Comparison of ENCODE assay signal across 8 cellular contexts in the genomic region with DNA sequence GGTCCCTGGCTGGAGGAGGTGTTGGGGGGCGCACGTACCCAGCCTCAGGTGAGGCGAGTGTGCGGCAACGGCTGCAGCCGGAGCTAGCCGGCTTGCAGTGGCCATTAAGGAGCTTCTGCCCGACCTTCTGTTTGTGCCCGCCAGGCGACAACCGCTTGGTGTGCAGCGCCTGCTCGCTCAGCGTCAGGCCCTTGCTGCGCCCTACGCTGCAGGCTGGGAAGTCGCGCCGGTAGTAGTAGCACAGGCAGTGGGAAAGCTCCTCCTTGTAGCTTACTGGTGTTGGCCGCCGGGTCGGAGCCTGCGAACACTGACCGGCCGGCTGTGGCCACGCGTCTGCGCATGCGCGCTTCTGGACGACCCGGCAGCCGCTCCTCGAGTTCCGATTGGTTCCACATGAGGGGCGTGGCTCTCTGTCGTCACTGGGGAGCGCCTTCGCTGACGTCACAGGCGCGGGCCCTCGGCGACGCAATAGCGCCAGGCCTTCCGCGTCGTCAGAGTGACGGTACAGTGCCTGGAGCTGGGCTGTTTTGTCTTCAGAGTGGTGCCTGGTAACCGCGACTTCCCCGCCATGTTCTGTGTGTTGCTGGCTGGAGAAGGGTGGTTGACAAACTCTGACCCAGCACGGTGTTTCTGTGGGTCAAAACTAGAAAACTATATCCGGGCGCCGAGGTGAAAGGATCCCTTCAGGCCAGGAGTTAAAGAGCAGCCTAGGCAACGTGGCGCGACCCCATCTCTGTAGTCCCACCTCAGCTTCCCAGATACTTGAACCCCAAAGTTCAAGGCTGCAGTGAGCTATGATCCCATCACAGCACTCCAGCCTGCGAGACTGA.
DNase-seq lines count a peak whose midpoint lies in the region; ATAC-seq and TF ChIP-seq lines count a peak whose summit lies in the region.

No MANE protein-coding gene starts in this region.

- H3K27ac ChIP-seq in Karpas-422 (ENCODE audit: low read length): peak overlapping the region; percentile 69

- H3K4me3 ChIP-seq in Karpas-422 (ENCODE audit: low read length) (peak overlapping the region; percentile 93), fibroblast of mammary gland (ENCODE audit: control insufficient read depth, low read depth, low read length) (peak overlapping the region; percentile 83)

- H3K27ac Mint-ChIP-seq in activated T-helper 17 cell treated with anti-CD3 and anti-CD28 coated beads, Interleukin-2, amount 50 U/mL, for 72 hours: peak overlapping the region; percentile 97
- peak overlapping the region; percentile 94 to 100 for H3K27ac Mint-ChIP-seq in natural killer cell

- H3K4me3 Mint-ChIP-seq in activated T-helper 17 cell treated with anti-CD3 and anti-CD28 coated beads, Interleukin-2, amount 50 U/mL, for 72 hours: peak overlapping the region; percentile 87
- H3K4me3 Mint-ChIP-seq in natural killer cell: peak overlapping the region; percentile 93

- H3K36me3 Mint-ChIP-seq in activated T-helper 17 cell treated with anti-CD3 and anti-CD28 coated beads, Interleukin-2, amount 50 U/mL, for 72 hours (ENCODE audit: low read depth): peaks cover 6% of the 10 kb centered on the region
- no peaks in the 10 kb centered on the region for H3K36me3 Mint-ChIP-seq in natural killer cell

- TF ChIP-seq CTCF in fibroblast of mammary gland (conservative IDR thresholded peaks at IDR 0.05; ENCODE audit: control insufficient read depth, insufficient read depth, low read depth, low read length) (no peak), natural killer cell (IDR thresholded peaks at IDR 0.05) (peak; percentile 23)

- H3K27me3 ChIP-seq in Karpas-422 (ENCODE audit: low read length): no peaks in the 10 kb centered on the region

- no peaks in the 10 kb centered on the region for H3K36me3 ChIP-seq in Karpas-422 (ENCODE audit: insufficient read depth, low read length)

- DNase-seq in Daoy (ENCODE audit: low read depth): peak; percentile 100
- peak; percentile 99 for DNase-seq in Karpas-422
- peak; percentile 97 for DNase-seq in RKO (ENCODE audit: low spot score)
- DNase-seq in fibroblast of mammary gland (ENCODE audit: low read depth): peak; percentile 98
- peak; percentile 100 for DNase-seq in natural killer cell
- DNase-seq in stimulated activated naive CD4-positive, alpha-beta T cell treated with Interleukin-2 at 50 U/mL for 16 hours (lab: John Stamatoyannopoulos, UW): peak; percentile 96

- no peaks in the 10 kb centered on the region for H4K20me1 ChIP-seq in Karpas-422 (ENCODE audit: insufficient read depth, low read depth, low read length)

- H2AFZ ChIP-seq in Karpas-422 (ENCODE audit: low read length): no peak overlapping the region; the same call in 1 of the 2 replicates

- peak overlapping the region; percentile 90 for H3K9ac ChIP-seq in Karpas-422 (ENCODE audit: low read length)

- no peaks in the 10 kb centered on the region for H3K9me3 Mint-ChIP-seq in activated T-helper 17 cell treated with anti-CD3 and anti-CD28 coated beads, Interleukin-2, amount 50 U/mL, for 72 hours
- no peaks in the 10 kb centered on the region for H3K9me3 Mint-ChIP-seq in natural killer cell

- no peaks in the 10 kb centered on the region for H3K9me3 ChIP-seq in Karpas-422 (ENCODE audit: low read length)

- peaks cover 12% of the 10 kb centered on the region for H3K79me2 ChIP-seq in Karpas-422 (ENCODE audit: low read length)

- peak; percentile 87 for ATAC-seq in GM21825 (IDR thresholded peaks at IDR 0.05; ENCODE audit: unreplicated experiment)
- ATAC-seq in activated T-helper 17 cell treated with anti-CD3 and anti-CD28 coated beads, Interleukin-2, amount 50 U/mL, for 72 hours (replicated peaks): peak; percentile 96
- peak; percentile 86 to 98 (median 90) for ATAC-seq in natural killer cell

- peaks cover 33% of the 10 kb centered on the region for H3K4me1 ChIP-seq in Karpas-422 (ENCODE audit: low read length)

- intact Hi-C loops in natural killer cell (cut with micrococcal nuclease): loop anchor here (1.0 to 10.0 kb wide), 3 partner anchors 76 to 150 kb away; partner anchors contain the start of genes RABGEF1, SBDS, TMEM248 and TYW1

- peaks cover 10% of the 10 kb centered on the region for H3K4me1 Mint-ChIP-seq in activated T-helper 17 cell treated with anti-CD3 and anti-CD28 coated beads, Interleukin-2, amount 50 U/mL, for 72 hours
- H3K4me1 Mint-ChIP-seq in natural killer cell: peaks cover 24 to 30% of the 10 kb centered on the region in 2 donors

- H3K9me2 ChIP-seq in Karpas-422 (replicated peaks; ENCODE audit: insufficient read depth, low read length): no peaks in the 10 kb centered on the region

- peak overlapping the region; percentile 91 for H3K4me2 ChIP-seq in Karpas-422 (ENCODE audit: low read depth, low read length, poor library complexity, severe bottlenecking)

- no peaks in the 10 kb centered on the region for H3K27me3 Mint-ChIP-seq in activated T-helper 17 cell treated with anti-CD3 and anti-CD28 coated beads, Interleukin-2, amount 50 U/mL, for 72 hours
- H3K27me3 Mint-ChIP-seq in natural killer cell (ENCODE audit: low read depth in 2 of 2): peaks cover 0 to 4% of the 10 kb centered on the region in 2 donors

Comparison
In these comparisons a context has a peak if more than half of its experiments do, and no peak if none do; other contexts are left out.
1. Peak in every context shown above with its lines: DNase-seq, ATAC-seq, H3K4me3 ChIP-seq and H3K27ac ChIP-seq.